8 cellular contexts compared by ENCODE assay signal in the genomic region with DNA sequence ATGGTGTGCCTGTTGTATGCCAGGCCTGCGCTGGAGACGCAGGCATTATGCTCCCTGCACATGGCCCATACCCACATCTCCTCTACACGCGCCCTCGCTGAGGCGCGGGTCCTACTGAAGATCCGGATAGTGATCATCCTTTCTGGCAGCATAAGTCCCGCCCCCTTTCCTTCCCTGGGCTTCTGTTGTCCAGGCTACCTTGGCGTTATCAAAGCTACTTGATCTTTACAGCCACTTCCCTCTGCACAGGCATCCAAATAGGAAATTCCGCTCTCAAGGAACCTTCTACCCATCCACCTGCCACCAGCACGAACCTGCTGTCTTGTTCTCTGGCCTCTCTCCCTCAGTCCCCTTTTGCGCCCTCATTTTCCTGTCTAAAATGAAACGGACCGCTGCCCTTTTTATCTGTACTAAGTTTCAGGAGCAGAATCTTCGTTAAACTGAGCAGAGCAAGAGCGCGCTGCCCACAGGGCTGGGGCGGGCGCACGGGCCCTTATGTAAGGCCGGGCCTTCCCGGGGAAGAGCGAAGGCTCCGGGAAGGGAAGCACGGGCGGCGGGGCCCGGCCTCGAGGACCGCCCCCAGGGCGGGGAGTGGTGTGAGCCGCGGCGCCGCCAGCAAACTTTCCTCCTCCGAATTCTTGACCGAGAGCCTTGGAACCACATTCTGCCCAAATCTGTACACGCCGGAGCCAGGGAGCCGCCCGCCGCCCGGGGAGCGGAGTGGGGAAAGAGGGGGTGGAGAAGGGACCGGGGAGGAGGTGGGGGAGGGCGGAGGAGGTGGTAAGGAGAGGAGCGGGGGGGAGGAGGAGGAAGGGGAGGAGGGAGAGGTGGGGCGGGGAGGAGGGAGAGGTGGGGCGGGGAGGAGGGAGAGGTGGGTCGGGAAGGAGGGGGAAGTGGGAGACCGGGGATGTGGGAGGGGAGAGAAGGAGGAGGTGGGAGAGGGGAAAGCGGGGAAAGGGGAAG. TPM values are rescaled to one million over a fixed set of nuclear protein-coding genes. Genes with fewer than 3 reads are reported as not detected.
DNase-seq lines count a peak whose midpoint lies in the region; ATAC-seq, FAIRE-seq and TF ChIP-seq lines count a peak whose summit lies in the region.

No MANE protein-coding gene starts in this region.

- TF ChIP-seq EP300 in H1 (IDR thresholded peaks at IDR 0.05; ENCODE audit: borderline replicate concordance in 1 of 2, low read depth in 2 of 2, low read length in 2 of 2), result no peak

- DNase-seq in GM03348 (ENCODE audit: low spot score) (peak; percentile 94), HFFc6 (peak; percentile 81), NCI-H226 (peak; percentile 54), H1 (ENCODE audit: low read depth in 1 of 2, low spot score in 2 of 2) (peak in 1 of 2 experiments; percentile 78), lung (ENCODE audit: low spot score) (peak; percentile 86), NCI-H446 (lab: John Stamatoyannopoulos, UW) (no peak)
- DNase-seq in activated CD4-positive, alpha-beta T cell treated with anti-CD3 and anti-CD28 coated beads, Interleukin-2, amount 50 U/mL, for 48 hours, result peak; percentile 52 to 56
- peak; percentile 8 for DNase-seq in stimulated activated CD8-positive, alpha-beta memory T cell treated with anti-CD3 and anti-CD28 coated beads, Interleukin-15, amount 100 ng/mL, for 1 hour (ENCODE audit: low read depth)

- H3K23me2 ChIP-seq in H1 (ENCODE audit: low read depth, low read length), result peaks cover 8% of the 10 kb centered on the region

- H3K27ac ChIP-seq in H1 (ENCODE audit: low read depth, low read length), result no peak overlapping the region; the same call in 1 of the 2 replicates
- H3K27ac ChIP-seq in lung (ENCODE audit: low read depth in 1 of 2, low read length in 1 of 2), result peak overlapping the region; percentile 90 to 91

- peak overlapping the region; percentile 25 for H3K18ac ChIP-seq in H1 (ENCODE audit: extremely low read depth, low read length)

- H3K9me3 ChIP-seq in H1 (ENCODE audit: insufficient read depth in 2 of 2, low read depth in 1 of 2, low read length in 1 of 2), result no peaks in the 10 kb centered on the region
- no peaks in the 10 kb centered on the region for H3K9me3 ChIP-seq in lung (ENCODE audit: control insufficient read depth in 2 of 2, insufficient read depth in 1 of 2, low read length in 1 of 2)

- H3K23ac ChIP-seq in H1 (ENCODE audit: insufficient read length), result no peak overlapping the region

- TF ChIP-seq CTCF in HFFc6 (IDR thresholded peaks at IDR 0.05) (no peak), H1 (IDR thresholded peaks at IDR 0.05; ENCODE audit: control extremely low read depth in 1 of 3, insufficient read depth in 1 of 3, low read depth in 1 of 3, low read length in 3 of 3) (no peak), lung (IDR thresholded peaks at IDR 0.05; ENCODE audit: control extremely low read depth, extremely low read depth) (no peak)

- H3K27ac Mint-ChIP-seq in HFFc6, result peak overlapping the region; percentile 94

- H4K20me1 ChIP-seq in H1 (replicated peaks in 1 of 2; ENCODE audit: control insufficient read depth in 1 of 2, insufficient read depth in 2 of 2, low read length in 2 of 2), result no peaks in the 10 kb centered on the region

- H4K5ac ChIP-seq in H1 (ENCODE audit: insufficient read length, low read depth, low read length), result peak overlapping the region; percentile 49

- TF ChIP-seq POLR2A in H1 (IDR thresholded peaks at IDR 0.05; ENCODE audit: control extremely low read depth in 1 of 2, low read depth in 2 of 2, low read length in 2 of 2), result no peak

- peak; percentile 87 for ATAC-seq in lung (ENCODE audit: insufficient read depth, low FRiP score)

- H3K56ac ChIP-seq in H1 (replicated peaks; ENCODE audit: insufficient read length, low read depth, low read length), result no peak overlapping the region

- no peaks in the 10 kb centered on the region for H3K36me3 Mint-ChIP-seq in HFFc6 (ENCODE audit: low read depth)

- H3K79me2 ChIP-seq in H1 (ENCODE audit: control insufficient read depth in 1 of 2, insufficient read depth in 2 of 2, low read length in 2 of 2), result no peaks in the 10 kb centered on the region

- no peaks in the 10 kb centered on the region for H3K9me3 Mint-ChIP-seq in HFFc6

- H2AK5ac ChIP-seq in H1 (ENCODE audit: low read depth, low read length), result no peak overlapping the region

- peaks cover 0 to 9% (median 5%) of the 10 kb centered on the region in 4 experiments; a peak in 6 of 7 replicates for H3K4me1 ChIP-seq in H1 (replicated peaks in 1 of 4; ENCODE audit: control insufficient read depth in 3 of 4, insufficient read depth in 4 of 4, low read length in 3 of 4)
- H3K4me1 ChIP-seq in lung (ENCODE audit: control insufficient read depth in 2 of 2, insufficient read depth in 2 of 2, low read length in 2 of 2), result no peaks in the 10 kb centered on the region

- H3K4me3 Mint-ChIP-seq in HFFc6, result peak overlapping the region; percentile 89

- H3K14ac ChIP-seq in H1 (ENCODE audit: insufficient read length), result no peak overlapping the region

- 3% methylated on average over 35 of the region's 53 CpGs; no CpG with 5 or more reads in 1 of the 2 experiments for WGBS in H1 (ENCODE audit: extremely low coverage in 1 of 2, insufficient coverage in 1 of 2, insufficient read length in 1 of 2, insufficient replicate concordance in 2 of 2, low coverage in 1 of 2, low lambda C conversion rate in 2 of 2, missing lambda C conversion rate in 1 of 2), 2 experiments
- WGBS in lung, 2 donors, result 6 to 12% methylated on average over 45 to 51 of the region's 53 CpGs

- H2BK20ac ChIP-seq in H1 (ENCODE audit: low read length), result no peak overlapping the region

- H3K4ac ChIP-seq in H1 (replicated peaks; ENCODE audit: insufficient read length, low read depth, low read length), result peak overlapping the region; percentile 25

- peak overlapping the region; percentile 73 to 83 (median 76) for H3K4me3 ChIP-seq in H1 (ENCODE audit: extremely low read depth in 1 of 4, insufficient read depth in 2 of 4, low read depth in 3 of 4, low read length in 4 of 4)
- peak overlapping the region; percentile 53 for H3K4me3 ChIP-seq in lung

- peak overlapping the region; percentile 19; the same call in 1 of the 2 replicates for H2BK15ac ChIP-seq in H1 (ENCODE audit: low read length)

- no peak overlapping the region for H2BK120ac ChIP-seq in H1 (replicated peaks; ENCODE audit: low read depth, low read length)

- H2BK12ac ChIP-seq in H1 (ENCODE audit: low read depth, low read length), result peak overlapping the region; percentile 72

- H3K27me3 Mint-ChIP-seq in HFFc6 (ENCODE audit: insufficient read depth), result no peaks in the 10 kb centered on the region; the same call in 1 of the 2 replicates

- TF ChIP-seq RAD21 in H1 (IDR thresholded peaks at IDR 0.05 in 1 of 2, conservative IDR thresholded peaks at IDR 0.05 in 1 of 2; ENCODE audit: low read depth in 2 of 2, low read length in 2 of 2), result no peak

- peak overlapping the region; percentile 36; the same call in 1 of the 2 replicates for H4K8ac ChIP-seq in H1 (ENCODE audit: extremely low read depth, insufficient read depth, low read length)

- H3K4me2 ChIP-seq in H1 (ENCODE audit: insufficient read depth in 1 of 2, low read depth in 2 of 2, low read length in 2 of 2), result peak overlapping the region; percentile 81 to 94

- CTCF ChIA-PET in H1 (lab: Charles Lee; ENCODE audit: partially characterized antibody), result interaction anchor here (0.7 to 5.6 kb wide), 4 partner anchors 10 to 382 kb away, joined by 3 to 42 read pairs (median 4); no protein-coding TSS in a partner anchor

- H4K91ac ChIP-seq in H1 (replicated peaks; ENCODE audit: insufficient read length, low read length), result peak overlapping the region; percentile 90

- peak overlapping the region; percentile 67; the same call in 1 of the 2 replicates for H2BK5ac ChIP-seq in H1 (ENCODE audit: low read depth, low read length)

- POLR2A ChIA-PET in H1 (lab: Charles Lee; ENCODE audit: partially characterized antibody), result interaction anchor here (0.7 to 1.7 kb wide), 13 partner anchors 8 to 114 kb away, joined by 3 to 12 read pairs (median 3); partner anchors contain the start of genes HMGB1 and KATNAL1

- FAIRE-seq in H1 (lab: Jason Lieb, UNC), result peak; percentile 42

- H2AFZ ChIP-seq in H1 (ENCODE audit: low read length), result peak overlapping the region; percentile 60

- peak overlapping the region in 3 of 4 experiments; percentile 55 to 63 (median 62); a peak in 5 of 7 replicates for H3K9ac ChIP-seq in H1 (replicated peaks in 1 of 4; ENCODE audit: extremely low read depth in 1 of 4, low read depth in 3 of 4, low read length in 3 of 4)

- H3K4me1 Mint-ChIP-seq in HFFc6 (ENCODE audit: low read depth), result peaks cover 45% of the 10 kb centered on the region

- H3K27me3 ChIP-seq in H1 (replicated peaks in 1 of 4; ENCODE audit: control insufficient read depth in 3 of 4, extremely low read depth in 1 of 4, insufficient read depth in 3 of 4, low read length in 3 of 4), result peaks cover 0 to 5% (median 0%) of the 10 kb centered on the region in 4 experiments; a peak in 4 of 7 replicates
- H3K27me3 ChIP-seq in lung (ENCODE audit: control insufficient read depth, insufficient read depth), result no peaks in the 10 kb centered on the region

- H3K79me1 ChIP-seq in H1 (ENCODE audit: low read depth, low read length), result no peaks in the 10 kb centered on the region; the same call in 1 of the 2 replicates

- no peaks in the 10 kb centered on the region for H3K36me3 ChIP-seq in H1 (ENCODE audit: control insufficient read depth in 2 of 4, insufficient read depth in 4 of 4, low read length in 3 of 4)
- no peaks in the 10 kb centered on the region for H3K36me3 ChIP-seq in lung (ENCODE audit: control insufficient read depth in 2 of 2, insufficient read depth in 2 of 2, low read length in 2 of 2)

RNA-seq across cellular contexts. Expression of gene UBE2L5, which starts 0.9 kb away (rescaled TPM):
- under 1 TPM in 1 of 6 experiments, not detected in 5; 0.21 TPM for total RNA-seq in HFFc6 (2021; fragmentation: NEBNext Ultra II Directional; extraction: Animal tissue kit (Norgen Biotek cat#: 25700))
- total RNA-seq in H1 (2021; fragmentation: NEBNext Ultra II Directional; extraction: Animal tissue kit (Norgen Biotek cat#: 25700)), result 0.21 TPM in 1 of 2 replicates, not detected in the other
- polyA plus RNA-seq in H1 (2011; rRNA removed) (not detected in 2 replicates), lung (under 1 TPM in 1 of 2 donors, not detected in 1; 0.06 TPM)
- 0.10 TPM for polyA plus RNA-seq in H1 (2011; cell fraction: cytosol; rRNA removed)
- 0.07 TPM for polyA plus RNA-seq in H1 (2011; cell fraction: nucleus; rRNA removed)
- polyA plus RNA-seq in H1 (2012, experiment 1 of 2), result 0.52 to 0.81 TPM in 2 of 4 replicates, not detected in the others
- polyA plus RNA-seq in H1 (2012, experiment 2 of 2), result not detected
- polyA plus RNA-seq in H1 (2013, experiment 1 of 2), result 0.28 TPM
- 0.15 TPM for polyA plus RNA-seq in H1 (2013, experiment 2 of 2)
- not detected in 2 replicates for polyA minus RNA-seq in H1 (2011; rRNA and poly(A)+ RNA removed)
- polyA minus RNA-seq in H1 (2011; cell fraction: cytosol; rRNA and poly(A)+ RNA removed), result not detected
- polyA minus RNA-seq in H1 (2011; cell fraction: nucleus; rRNA and poly(A)+ RNA removed), result not detected
- total RNA-seq in lung, result not detected

RNA-seq across cellular contexts. Expression of gene HMGB1, which starts 44.4 kb away (rescaled TPM):
- 100 to 1,000 TPM; 259 to 434 (median 377) TPM for total RNA-seq in HFFc6 (2021; fragmentation: NEBNext Ultra II Directional; extraction: Animal tissue kit (Norgen Biotek cat#: 25700))
- total RNA-seq in H1 (2021; fragmentation: NEBNext Ultra II Directional; extraction: Animal tissue kit (Norgen Biotek cat#: 25700)), result 757 and 776 TPM in 2 replicates
- 67.8 and 123 TPM in 2 replicates for polyA plus RNA-seq in H1 (2011; rRNA removed)
- 303 TPM for polyA plus RNA-seq in H1 (2011; cell fraction: cytosol; rRNA removed)
- 62.1 TPM for polyA plus RNA-seq in H1 (2011; cell fraction: nucleus; rRNA removed)
- polyA plus RNA-seq in H1 (2012, experiment 1 of 2), result 583 to 967 TPM (median 661 TPM) in 4 replicates
- polyA plus RNA-seq in H1 (2012, experiment 2 of 2), result 172 TPM
- 859 TPM for polyA plus RNA-seq in H1 (2013, experiment 1 of 2)
- polyA plus RNA-seq in H1 (2013, experiment 2 of 2), result 868 TPM
- polyA minus RNA-seq in H1 (2011; rRNA and poly(A)+ RNA removed), result 56.3 and 62.2 TPM in 2 replicates
- 212 TPM for polyA minus RNA-seq in H1 (2011; cell fraction: cytosol; rRNA and poly(A)+ RNA removed)
- polyA minus RNA-seq in H1 (2011; cell fraction: nucleus; rRNA and poly(A)+ RNA removed), result 96.1 TPM
- 100 to 1,000 TPM; 210 to 335 TPM for total RNA-seq in lung
- 100 to 1,000 TPM; 315 to 374 TPM for polyA plus RNA-seq in lung

Comparison
In these comparisons a context has a peak if more than half of its experiments do, and no peak if none do; other contexts are left out.
1. DNase-seq: peak in GM03348 (single experiment), HFFc6 (single experiment), NCI-H226 (single experiment), activated CD4-positive, alpha-beta T cell treated with anti-CD3 and anti-CD28 coated beads, Interleukin-2, amount 50 U/mL, for 48 hours (2 of 2), lung (single experiment) and stimulated activated CD8-positive, alpha-beta memory T cell treated with anti-CD3 and anti-CD28 coated beads, Interleukin-15, amount 100 ng/mL, for 1 hour (single experiment); none in NCI-H446 (0 of 2).